In the genomic region with DNA sequence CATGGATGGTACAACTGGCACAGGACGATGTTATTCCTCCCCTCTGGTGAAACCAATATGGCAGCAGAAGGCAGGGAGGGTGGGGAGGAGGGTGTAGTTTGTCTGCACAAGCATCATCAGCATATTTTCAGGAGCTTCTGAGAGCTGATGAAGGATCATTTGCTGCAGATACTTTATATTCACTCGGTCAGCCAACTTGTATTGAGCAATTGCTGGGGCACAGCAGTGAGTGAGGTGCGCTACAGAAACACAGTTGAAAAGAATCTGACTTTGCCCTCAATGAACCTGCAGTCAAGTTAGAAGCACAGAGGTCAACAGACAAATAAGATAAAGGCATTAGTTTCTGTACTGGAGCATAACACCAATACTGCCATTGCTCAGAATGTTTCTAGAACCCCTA, we compare ENCODE assay signal across 14 cellular contexts. TPM values are rescaled to one million over a fixed set of nuclear protein-coding genes. Genes with fewer than 3 reads are reported as not detected.
"Had no signal": no experiment of that assay in that cellular context is flagged by ENCODE, and none has a peak within 500 bp of the region (broad histone marks: within the 10 kb centered on the region; RNA-seq: fewer than 3 reads in every experiment).

No MANE protein-coding gene starts in this region.

- H2AFZ ChIP-seq: parathyroid adenoma had no signal

- H3K36me3 Mint-ChIP-seq: activated naive CD8-positive, alpha-beta T cell had no signal

- H3K4me3 Mint-ChIP-seq: activated naive CD8-positive, alpha-beta T cell; activated T-cell treated with anti-CD3 and anti-CD28 coated beads, Interleukin-2, amount 50 U/mL, for 4 hours; neural crest cell had no signal

- ATAC-seq: activated T-cell treated with anti-CD3 and anti-CD28 coated beads, Interleukin-2, amount 50 U/mL, for 4 hours had no signal

- H3K27me3 ChIP-seq: upper lobe of left lung had no signal

- H3K79me2 ChIP-seq: parathyroid adenoma had no signal

- H3K27ac ChIP-seq: parathyroid adenoma, spleen, upper lobe of left lung had no signal

- DNase-seq: activated CD4-positive, alpha-beta T cell treated with anti-CD3 and anti-CD28 coated beads for 1 hour; activated CD4-positive, alpha-beta T cell treated with anti-CD3 and anti-CD28 coated beads, Interleukin-2, amount 50 U/mL, for 48 hours; activated gamma-delta T cell; activated T-cell treated with anti-CD3 and anti-CD28 coated beads, Interleukin-2, amount 50 U/mL, for 4 hours; anterior cingulate cortex; hippocampal formation; spleen; stimulated activated naive CD4-positive, alpha-beta T cell; substantia nigra; T-helper 9 cell; upper lobe of left lung had no signal

- H3K27ac Mint-ChIP-seq: activated naive CD8-positive, alpha-beta T cell had no signal

- H3K4me1 ChIP-seq: parathyroid adenoma, spleen had no signal

- H3K36me3 ChIP-seq: spleen, upper lobe of left lung had no signal

- H3K9ac ChIP-seq: parathyroid adenoma had no signal

- H3K4me3 ChIP-seq: spleen, upper lobe of left lung had no signal

- H3K9me3 Mint-ChIP-seq: activated T-cell treated with anti-CD3 and anti-CD28 coated beads, Interleukin-2, amount 50 U/mL, for 4 hours; neural crest cell had no signal

- H3K9me3 ChIP-seq: spleen, upper lobe of left lung had no signal

RNA-seq across cellular contexts. Expression of a gene that starts 13.1 kb away (rescaled TPM):
- total RNA-seq: activated T-cell treated with anti-CD3 and anti-CD28 coated beads, Interleukin-2, amount 50 U/mL, for 4 hours; neural crest cell; spleen had no signal
